10 cellular contexts compared by ENCODE assay signal in the genomic region with DNA sequence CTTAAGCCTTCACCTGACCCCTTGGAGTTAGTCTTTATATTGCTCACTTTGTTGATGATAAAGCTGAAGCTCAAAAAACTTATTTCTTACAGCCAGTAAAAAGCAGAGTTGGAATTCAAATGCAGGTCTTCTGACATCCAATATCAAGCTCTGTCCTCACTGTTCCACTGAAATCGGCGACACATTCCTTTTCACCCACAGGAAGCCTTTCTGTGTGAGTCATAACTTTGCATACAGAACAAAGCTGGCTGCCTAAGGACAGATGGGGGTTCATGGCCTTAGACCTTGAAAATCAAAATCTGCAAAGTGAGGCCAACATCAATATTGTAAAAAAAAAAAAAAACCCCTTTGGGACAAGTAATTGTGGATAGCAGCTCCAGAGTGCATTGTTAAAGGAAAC. TPM values are rescaled to one million over a fixed set of nuclear protein-coding genes. Genes with fewer than 3 reads are reported as not detected.
DNase-seq lines count a peak whose midpoint lies in the region; ATAC-seq and TF ChIP-seq lines count a peak whose summit lies in the region.
"Had no signal": no experiment of that assay in that cellular context is flagged by ENCODE, and none has a peak within 500 bp of the region (broad histone marks: within the 10 kb centered on the region; RNA-seq: fewer than 3 reads in every experiment).

No MANE protein-coding gene starts in this region.

- DNase-seq in AG08395 (ENCODE audit: low spot score) (peak; percentile 82), M059J (ENCODE audit: low read depth) (peak; percentile 89), brain microvascular endothelial cell (peak; percentile 48), iPS-NIHi11 (ENCODE audit: low spot score) (peak; percentile 62), dorsolateral prefrontal cortex (no peak), GM13976 (ENCODE audit: low spot score) (no peak)
- DNase-seq in activated T-cell treated with anti-CD3 and anti-CD28 coated beads, Interleukin-2, amount 50 U/mL, for 1 hour: no peak
- DNase-seq: hypothalamus; stimulated activated CD8-positive, alpha-beta memory T cell treated with anti-CD3 and anti-CD28 coated beads, Interleukin-4, amount 100 ng/mL, for 48 hours had no signal

- H3K27ac ChIP-seq in brain microvascular endothelial cell: no peak overlapping the region
- no peak overlapping the region for H3K27ac ChIP-seq in dorsolateral prefrontal cortex

- no peak overlapping the region for H3K4me3 ChIP-seq in brain microvascular endothelial cell (ENCODE audit: low read depth, low read length)
- no peak overlapping the region for H3K4me3 ChIP-seq in dorsolateral prefrontal cortex

- intact Hi-C loops in dorsolateral prefrontal cortex (cut with DNase I): no loop called here

- ATAC-seq in HG02970 (IDR thresholded peaks at IDR 0.05; ENCODE audit: low FRiP score, unreplicated experiment): no peak

- H3K27me3 ChIP-seq in brain microvascular endothelial cell (replicated peaks) (no peaks in the 10 kb centered on the region), dorsolateral prefrontal cortex (peaks cover 0 to 4% (median 0%) of the 10 kb centered on the region in 45 donors)

- TF ChIP-seq CTCF in brain microvascular endothelial cell (IDR thresholded peaks at IDR 0.05; ENCODE audit: low read depth, low read length, missing control alignments) (no peak), dorsolateral prefrontal cortex (IDR thresholded peaks at IDR 0.05 in 54 of 56, conservative IDR thresholded peaks at IDR 0.05 in 2 of 56; ENCODE audit: low read depth in 1 of 56, partially characterized antibody in 56 of 56) (no peak), GM13976 (IDR thresholded peaks at IDR 0.05; ENCODE audit: borderline replicate concordance, control extremely low read depth, extremely low read depth, insufficient read depth, missing control alignments) (no peak)

- no peaks in the 10 kb centered on the region for H3K36me3 ChIP-seq in brain microvascular endothelial cell (replicated peaks)

- in situ Hi-C loops in brain microvascular endothelial cell (cut with HindIII; ENCODE audit: low pct_ligation_motif_present, low sequenced_read_pairs) (no loop called here), GM13976 (cut with MboI; ENCODE audit: low sequenced_read_pairs, unreplicated experiment) (no loop called here)

RNA-seq across cellular contexts. Expression of a gene that starts 21.8 kb away (rescaled TPM):
- 376 and 388 TPM in 2 replicates for total RNA-seq in M059J (2014; rRNA removed; shearing (Covaris generic))
- 100 to 1,000 TPM in 73 of 120 experiments, 10 to 100 TPM in 47; 77.9 to 140 (median 103) TPM for total RNA-seq in dorsolateral prefrontal cortex

RNA-seq across cellular contexts. Expression of a gene that starts 46.6 kb away (rescaled TPM):
- 11.6 and 12.6 TPM in 2 replicates for total RNA-seq in M059J (2014; rRNA removed; shearing (Covaris generic))
- under 1 TPM in 1 of 120 experiments, not detected in 119; 0.72 TPM for total RNA-seq in dorsolateral prefrontal cortex

Comparison
In these comparisons a context has a peak if more than half of its experiments do, and no peak if none do; other contexts are left out.
1. DNase-seq: peak in AG08395 (single experiment), M059J (single experiment), brain microvascular endothelial cell (single experiment) and iPS-NIHi11 (single experiment); none in dorsolateral prefrontal cortex (0 of 10), GM13976 (single experiment) and activated T-cell treated with anti-CD3 and anti-CD28 coated beads, Interleukin-2, amount 50 U/mL, for 1 hour (single experiment).